ENCODE assay signal across 8 cellular contexts in genomic region chr3:49277357-49277723, GRCh38. TPM values are rescaled to one million over a fixed set of nuclear protein-coding genes. Genes with fewer than 3 reads are reported as not detected.
DNase-seq lines count a peak whose midpoint lies in the region; ATAC-seq and TF ChIP-seq lines count a peak whose summit lies in the region.

No MANE protein-coding gene starts in this region.

- H2BK15ac ChIP-seq in mesendoderm (replicated peaks; ENCODE audit: low read depth): no peak overlapping the region

- H3K9me3 ChIP-seq in vagina: no peaks in the 10 kb centered on the region

- DNase-seq in activated naive CD4-positive, alpha-beta T cell treated with Interleukin-2 at 50 U/mL for 16 hours: no peak
- DNase-seq in mesendoderm (no peak), vagina (ENCODE audit: extremely low spot score in 2 of 2) (no peak), NOMO-1 (lab: John Stamatoyannopoulos, UW; ENCODE audit: unreplicated experiment in 2 of 2) (no peak), AG20443 (ENCODE audit: low spot score) (no peak)

- intact Hi-C loops in vagina (cut with DNase I): loop anchor here (5.0 to 10.0 kb wide), 2 partner anchors 103 to 395 kb away; partner anchors contain the start of genes APEH and KLHDC8B

- H3K4me1 ChIP-seq in mesendoderm (ENCODE audit: control insufficient read depth, low read depth, low read length) (no peaks in the 10 kb centered on the region), vagina (peaks cover 38% of the 10 kb centered on the region)

- H3K27ac Mint-ChIP-seq in activated naive CD4-positive, alpha-beta T cell treated with anti-CD3 and anti-CD28 coated beads, Interleukin-2, amount 50 U/mL, for 24 hours: peak overlapping the region; percentile 90

- H3K79me1 ChIP-seq in mesendoderm (ENCODE audit: low read length): no peaks in the 10 kb centered on the region

- ATAC-seq in HG03520 (IDR thresholded peaks at IDR 0.05; ENCODE audit: unreplicated experiment): no peak

- no peaks in the 10 kb centered on the region for H3K79me2 ChIP-seq in mesendoderm (ENCODE audit: control insufficient read depth, insufficient read depth, low read length)

- TF ChIP-seq POLR2A in vagina (IDR thresholded peaks at IDR 0.05): no peak

- peak overlapping the region; percentile 59 for H3K56ac ChIP-seq in mesendoderm (ENCODE audit: low read length)

- H3K27ac ChIP-seq in cingulate gyrus (ENCODE audit: low read depth, low read length) (peak overlapping the region; percentile 98), mesendoderm (ENCODE audit: low read depth, low read length) (no peak overlapping the region), vagina (peak overlapping the region; percentile 94)

- no peak overlapping the region for H4K5ac ChIP-seq in mesendoderm (ENCODE audit: low read length)

- WGBS in mesendoderm (ENCODE audit: extremely low coverage, insufficient coverage, low lambda C conversion rate): no CpG with 5 or more reads among the region's 10 CpGs

- H2BK120ac ChIP-seq in mesendoderm (ENCODE audit: low read depth, low read length): no peak overlapping the region

- H3K9me3 Mint-ChIP-seq in activated naive CD4-positive, alpha-beta T cell treated with anti-CD3 and anti-CD28 coated beads, Interleukin-2, amount 50 U/mL, for 24 hours: no peaks in the 10 kb centered on the region

- no peaks in the 10 kb centered on the region for H3K27me3 Mint-ChIP-seq in activated naive CD4-positive, alpha-beta T cell treated with anti-CD3 and anti-CD28 coated beads, Interleukin-2, amount 50 U/mL, for 24 hours

- peaks cover 4% of the 10 kb centered on the region for H3K36me3 Mint-ChIP-seq in activated naive CD4-positive, alpha-beta T cell treated with anti-CD3 and anti-CD28 coated beads, Interleukin-2, amount 50 U/mL, for 24 hours

- H3K9ac ChIP-seq in mesendoderm (ENCODE audit: low read length): peak overlapping the region; percentile 52

- H2AK5ac ChIP-seq in mesendoderm (ENCODE audit: low read length): no peak overlapping the region

- H3K4ac ChIP-seq in mesendoderm (ENCODE audit: low read depth, low read length): no peak overlapping the region

- H3K4me3 Mint-ChIP-seq in activated naive CD4-positive, alpha-beta T cell treated with anti-CD3 and anti-CD28 coated beads, Interleukin-2, amount 50 U/mL, for 24 hours: peak overlapping the region; percentile 83

- H3K36me3 ChIP-seq in mesendoderm (ENCODE audit: control insufficient read depth, insufficient read depth, low read length) (peaks cover 8% of the 10 kb centered on the region), vagina (peaks cover 0 to 7% of the 10 kb centered on the region in 2 donors)

- no peak overlapping the region for H2BK5ac ChIP-seq in mesendoderm (ENCODE audit: low read length)

- no peak overlapping the region for H3K23ac ChIP-seq in mesendoderm (ENCODE audit: low read length)

- peaks cover 27% of the 10 kb centered on the region for H3K4me1 Mint-ChIP-seq in activated naive CD4-positive, alpha-beta T cell treated with anti-CD3 and anti-CD28 coated beads, Interleukin-2, amount 50 U/mL, for 24 hours

- H3K4me3 ChIP-seq in mesendoderm (ENCODE audit: low read length) (no peak overlapping the region), vagina (peak overlapping the region; percentile 33 to 54)

- H3K18ac ChIP-seq in mesendoderm (ENCODE audit: low read length): no peak overlapping the region

- H3K27me3 ChIP-seq in mesendoderm (ENCODE audit: insufficient read depth, low read length, poor library complexity) (no peaks in the 10 kb centered on the region), vagina (no peaks in the 10 kb centered on the region)

- no peak overlapping the region for H3K4me2 ChIP-seq in mesendoderm (ENCODE audit: low read length)

- no peak overlapping the region for H4K8ac ChIP-seq in mesendoderm (ENCODE audit: low read depth, low read length)

- TF ChIP-seq CTCF in vagina (IDR thresholded peaks at IDR 0.05): no peak

RNA-seq across cellular contexts. Expression of gene C3orf62, which starts 0.3 kb away (rescaled TPM):
- polyA plus RNA-seq in mesendoderm (2013, experiment 1 of 2): 2.1 TPM
- polyA plus RNA-seq in mesendoderm (2013, experiment 2 of 2): 2.5 TPM
- 17.9 TPM for total RNA-seq in vagina
